ENCODE assay signal across 17 cellular contexts in genomic region chr5:1220831-1221230, GRCh38. TPM values are rescaled to one million over a fixed set of nuclear protein-coding genes. Genes with fewer than 3 reads are reported as not detected.
DNase-seq lines count a peak whose midpoint lies in the region; ATAC-seq, FAIRE-seq and TF ChIP-seq lines count a peak whose summit lies in the region.
"Had no signal": no experiment of that assay in that cellular context is flagged by ENCODE, and none has a peak within 500 bp of the region (broad histone marks: within the 10 kb centered on the region; RNA-seq: fewer than 3 reads in every experiment).

No MANE protein-coding gene starts in this region.

- H3K4me1 ChIP-seq in kidney (ENCODE audit: control insufficient read depth in 1 of 2, insufficient read depth in 1 of 2, low read depth in 1 of 2, low read length in 2 of 2), result peaks cover 9 to 14% of the 10 kb centered on the region in 2 donors
- H3K4me1 ChIP-seq: HAP-1 had no signal

- peaks cover 7 to 10% of the 10 kb centered on the region in 2 donors for H3K36me3 ChIP-seq in kidney (ENCODE audit: control insufficient read depth in 1 of 2, insufficient read depth in 2 of 2, low read length in 2 of 2)
- H3K36me3 ChIP-seq: BLaER1, HAP-1 had no signal

- DNase-seq in DMS 273 (lab: John Stamatoyannopoulos, UW; ENCODE audit: unreplicated experiment) (peak; percentile 67), NCI-H1694 (lab: John Stamatoyannopoulos, UW) (peak; percentile 30), NCI-H524 treated with DMSO at 0.1 percent for 48 hours (lab: John Stamatoyannopoulos, UW) (peak; percentile 87), kidney (peak; percentile 55), cardiac septum (ENCODE audit: low spot score) (no peak), OCI-M2 (lab: John Stamatoyannopoulos, UW; ENCODE audit: unreplicated experiment) (no peak)
- DNase-seq: 8988T, AML-193, DMS79 had no signal

- H3K9ac ChIP-seq in kidney (ENCODE audit: low read length in 2 of 2), result no peak overlapping the region
- H3K9ac ChIP-seq: BLaER1 had no signal

- no peak overlapping the region for H3K27ac ChIP-seq in kidney (ENCODE audit: low read depth in 2 of 2, low read length in 2 of 2)
- H3K27ac ChIP-seq: BLaER1 had no signal

- intact Hi-C loops in kidney (cut with DNase I), result no loop called here
- intact Hi-C loops in cardiac septum (cut with DNase I), result no loop called here

- no peak for FAIRE-seq in kidney (lab: Jason Lieb, UNC)
- FAIRE-seq: GM12878, GM18507 had no signal

- no peak for ATAC-seq in activated CD4-positive, CD25-positive, alpha-beta regulatory T cell treated with anti-CD3 and anti-CD28 coated beads, Interleukin-2, amount 50 U/mL, for 24 hours
- no peak for ATAC-seq in HG02970 (IDR thresholded peaks at IDR 0.05; ENCODE audit: low FRiP score, unreplicated experiment)
- ATAC-seq: GM12878, GM23338 had no signal

- no peak for TF ChIP-seq CTCF in kidney (IDR thresholded peaks at IDR 0.05; ENCODE audit: borderline replicate concordance, extremely low read depth, insufficient read depth)

- H3K4me3 ChIP-seq in kidney (ENCODE audit: low read length in 2 of 2), result no peak overlapping the region
- H3K4me3 ChIP-seq: BLaER1, GM12878, GM23338, HAP-1 had no signal

- H3K9me3 ChIP-seq in kidney (ENCODE audit: control insufficient read depth in 1 of 2, low read length in 2 of 2), result no peaks in the 10 kb centered on the region
- H3K9me3 ChIP-seq: HAP-1 had no signal

RNA-seq across cellular contexts. Expression of gene SLC6A18, which starts 4.3 kb away (rescaled TPM):
- not detected for total RNA-seq in kidney
- polyA plus RNA-seq in kidney (ENCODE audit: insufficient read depth, low read depth, low replicate concordance), result 1.5 TPM
- total RNA-seq in cardiac septum, result not detected
- total RNA-seq: G401, GM12878, GM23338 had no signal
- polyA plus RNA-seq: GM12878, GM23338 had no signal

RNA-seq across cellular contexts. Expression of gene SLC6A19, which starts 19.4 kb away (rescaled TPM):
- total RNA-seq in kidney (2.2 TPM), cardiac septum (0.05 TPM)
- 69.3 TPM for polyA plus RNA-seq in kidney (ENCODE audit: insufficient read depth, low read depth, low replicate concordance)
- total RNA-seq: GM23338 had no signal
- polyA plus RNA-seq: GM23338 had no signal

Comparison
In these comparisons a context has a peak if more than half of its experiments do, and no peak if none do; other contexts are left out.
1. DNase-seq: peak in DMS 273 (single experiment), NCI-H1694 (single experiment), NCI-H524 treated with DMSO at 0.1 percent for 48 hours (single experiment) and kidney (single experiment); none in cardiac septum (single experiment) and OCI-M2 (single experiment).